In the genomic region with DNA sequence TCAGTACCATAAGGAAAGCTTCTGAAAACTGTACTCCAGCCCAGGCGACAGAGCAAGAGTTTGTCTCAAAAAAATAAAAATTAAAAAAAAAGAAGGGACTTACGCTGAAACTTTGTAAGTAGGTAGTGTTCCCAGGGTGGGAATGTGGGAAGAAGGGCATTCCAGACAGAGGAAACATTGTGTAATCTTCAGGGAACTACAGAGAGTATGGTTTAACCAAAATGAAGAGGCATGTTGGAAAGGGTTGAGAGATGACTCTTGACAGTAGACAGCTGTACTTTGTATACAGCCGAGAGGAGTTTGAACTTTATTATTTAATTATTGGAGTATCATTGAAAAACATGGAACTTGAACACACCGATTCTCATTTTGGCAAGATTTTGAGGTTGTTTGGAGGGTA, we compare ENCODE assay signal across 1 cellular context.
TF ChIP-seq lines count a peak whose summit lies in the region.

No MANE protein-coding gene starts in this region.

TF ChIP-seq in HepG2, 621 proteins besides CTCF, POLR2A, EP300 and RAD21:
- TF ChIP-seq, protein P1, sequence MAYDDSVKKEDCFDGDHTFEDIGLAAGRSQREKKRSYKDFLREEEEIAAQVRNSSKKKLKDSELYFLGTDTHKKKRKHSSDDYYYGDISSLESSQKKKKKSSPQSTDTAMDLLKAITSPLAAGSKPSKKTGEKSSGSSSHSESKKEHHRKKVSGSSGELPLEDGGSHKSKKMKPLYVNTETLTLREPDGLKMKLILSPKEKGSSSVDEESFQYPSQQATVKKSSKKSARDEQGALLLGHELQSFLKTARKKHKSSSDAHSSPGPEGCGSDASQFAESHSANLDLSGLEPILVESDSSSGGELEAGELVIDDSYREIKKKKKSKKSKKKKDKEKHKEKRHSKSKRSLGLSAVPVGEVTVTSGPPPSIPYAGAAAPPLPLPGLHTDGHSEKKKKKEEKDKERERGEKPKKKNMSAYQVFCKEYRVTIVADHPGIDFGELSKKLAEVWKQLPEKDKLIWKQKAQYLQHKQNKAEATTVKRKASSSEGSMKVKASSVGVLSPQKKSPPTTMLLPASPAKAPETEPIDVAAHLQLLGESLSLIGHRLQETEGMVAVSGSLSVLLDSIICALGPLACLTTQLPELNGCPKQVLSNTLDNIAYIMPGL (CRISPR knock-in tag; IDR thresholded peaks at IDR 0.05; ENCODE audit: borderline replicate concordance in 1 of 2, low read depth in 1 of 2) = no peak
- TF ChIP-seq ZNF30 (CRISPR knock-in tag; IDR thresholded peaks at IDR 0.05) = no peak
- TF ChIP-seq, protein P2, sequence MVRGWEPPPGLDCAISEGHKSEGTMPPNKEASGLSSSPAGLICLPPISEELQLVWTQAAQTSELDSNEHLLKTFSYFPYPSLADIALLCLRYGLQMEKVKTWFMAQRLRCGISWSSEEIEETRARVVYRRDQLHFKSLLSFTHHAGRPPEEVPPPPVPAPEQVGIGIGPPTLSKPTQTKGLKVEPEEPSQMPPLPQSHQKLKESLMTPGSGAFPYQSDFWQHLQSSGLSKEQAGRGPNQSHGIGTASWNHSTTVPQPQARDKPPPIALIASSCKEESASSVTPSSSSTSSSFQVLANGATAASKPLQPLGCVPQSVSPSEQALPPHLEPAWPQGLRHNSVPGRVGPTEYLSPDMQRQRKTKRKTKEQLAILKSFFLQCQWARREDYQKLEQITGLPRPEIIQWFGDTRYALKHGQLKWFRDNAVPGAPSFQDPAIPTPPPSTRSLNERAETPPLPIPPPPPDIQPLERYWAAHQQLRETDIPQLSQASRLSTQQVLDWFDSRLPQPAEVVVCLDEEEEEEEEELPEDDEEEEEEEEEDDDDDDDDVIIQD (CRISPR knock-in tag; IDR thresholded peaks at IDR 0.05; ENCODE audit: low read depth) = no peak
- no peak for TF ChIP-seq ZSCAN30 (CRISPR knock-in tag; IDR thresholded peaks at IDR 0.05)
- no peak for TF ChIP-seq PHB2 (IDR thresholded peaks at IDR 0.05; ENCODE audit: partially characterized antibody)
- TF ChIP-seq HNRNPLL (IDR thresholded peaks at IDR 0.05; ENCODE audit: low read depth, low read length, poor library complexity, severe bottlenecking) = no peak
- TF ChIP-seq HIVEP1 (CRISPR knock-in tag; IDR thresholded peaks at IDR 0.05) = no peak
- TF ChIP-seq, protein P3, sequence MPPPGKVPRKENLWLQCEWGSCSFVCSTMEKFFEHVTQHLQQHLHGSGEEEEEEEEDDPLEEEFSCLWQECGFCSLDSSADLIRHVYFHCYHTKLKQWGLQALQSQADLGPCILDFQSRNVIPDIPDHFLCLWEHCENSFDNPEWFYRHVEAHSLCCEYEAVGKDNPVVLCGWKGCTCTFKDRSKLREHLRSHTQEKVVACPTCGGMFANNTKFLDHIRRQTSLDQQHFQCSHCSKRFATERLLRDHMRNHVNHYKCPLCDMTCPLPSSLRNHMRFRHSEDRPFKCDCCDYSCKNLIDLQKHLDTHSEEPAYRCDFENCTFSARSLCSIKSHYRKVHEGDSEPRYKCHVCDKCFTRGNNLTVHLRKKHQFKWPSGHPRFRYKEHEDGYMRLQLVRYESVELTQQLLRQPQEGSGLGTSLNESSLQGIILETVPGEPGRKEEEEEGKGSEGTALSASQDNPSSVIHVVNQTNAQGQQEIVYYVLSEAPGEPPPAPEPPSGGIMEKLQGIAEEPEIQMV (CRISPR knock-in tag; IDR thresholded peaks at IDR 0.05; ENCODE audit: low read depth) = no peak
- TF ChIP-seq, protein P4, sequence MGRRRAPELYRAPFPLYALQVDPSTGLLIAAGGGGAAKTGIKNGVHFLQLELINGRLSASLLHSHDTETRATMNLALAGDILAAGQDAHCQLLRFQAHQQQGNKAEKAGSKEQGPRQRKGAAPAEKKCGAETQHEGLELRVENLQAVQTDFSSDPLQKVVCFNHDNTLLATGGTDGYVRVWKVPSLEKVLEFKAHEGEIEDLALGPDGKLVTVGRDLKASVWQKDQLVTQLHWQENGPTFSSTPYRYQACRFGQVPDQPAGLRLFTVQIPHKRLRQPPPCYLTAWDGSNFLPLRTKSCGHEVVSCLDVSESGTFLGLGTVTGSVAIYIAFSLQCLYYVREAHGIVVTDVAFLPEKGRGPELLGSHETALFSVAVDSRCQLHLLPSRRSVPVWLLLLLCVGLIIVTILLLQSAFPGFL (CRISPR knock-in tag; IDR thresholded peaks at IDR 0.05) = no peak
- no peak for TF ChIP-seq SPEN (CRISPR knock-in tag; IDR thresholded peaks at IDR 0.05; ENCODE audit: low read depth)
- TF ChIP-seq, protein P5, sequence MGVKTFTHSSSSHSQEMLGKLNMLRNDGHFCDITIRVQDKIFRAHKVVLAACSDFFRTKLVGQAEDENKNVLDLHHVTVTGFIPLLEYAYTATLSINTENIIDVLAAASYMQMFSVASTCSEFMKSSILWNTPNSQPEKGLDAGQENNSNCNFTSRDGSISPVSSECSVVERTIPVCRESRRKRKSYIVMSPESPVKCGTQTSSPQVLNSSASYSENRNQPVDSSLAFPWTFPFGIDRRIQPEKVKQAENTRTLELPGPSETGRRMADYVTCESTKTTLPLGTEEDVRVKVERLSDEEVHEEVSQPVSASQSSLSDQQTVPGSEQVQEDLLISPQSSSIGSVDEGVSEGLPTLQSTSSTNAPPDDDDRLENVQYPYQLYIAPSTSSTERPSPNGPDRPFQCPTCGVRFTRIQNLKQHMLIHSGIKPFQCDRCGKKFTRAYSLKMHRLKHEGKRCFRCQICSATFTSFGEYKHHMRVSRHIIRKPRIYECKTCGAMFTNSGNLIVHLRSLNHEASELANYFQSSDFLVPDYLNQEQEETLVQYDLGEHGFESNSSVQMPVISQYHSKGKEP (CRISPR knock-in tag; IDR thresholded peaks at IDR 0.05) = no peak
- TF ChIP-seq TRIM24 (CRISPR knock-in tag; IDR thresholded peaks at IDR 0.05) = no peak
- TF ChIP-seq, protein P6, sequence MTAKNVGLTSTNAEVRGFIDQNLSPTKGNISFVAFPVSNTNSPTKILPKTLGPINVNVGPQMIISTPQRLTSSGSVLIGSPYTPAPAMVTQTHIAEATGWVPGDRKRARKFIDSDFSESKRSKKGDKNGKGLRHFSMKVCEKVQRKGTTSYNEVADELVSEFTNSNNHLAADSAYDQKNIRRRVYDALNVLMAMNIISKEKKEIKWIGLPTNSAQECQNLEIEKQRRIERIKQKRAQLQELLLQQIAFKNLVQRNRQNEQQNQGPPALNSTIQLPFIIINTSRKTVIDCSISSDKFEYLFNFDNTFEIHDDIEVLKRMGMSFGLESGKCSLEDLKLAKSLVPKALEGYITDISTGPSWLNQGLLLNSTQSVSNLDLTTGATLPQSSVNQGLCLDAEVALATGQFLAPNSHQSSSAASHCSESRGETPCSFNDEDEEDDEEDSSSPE (CRISPR knock-in tag; IDR thresholded peaks at IDR 0.05) = no peak
- no peak for TF ChIP-seq NR2C2 (CRISPR knock-in tag; IDR thresholded peaks at IDR 0.05; ENCODE audit: borderline replicate concordance)
- no peak for TF ChIP-seq SAFB2 (CRISPR knock-in tag; IDR thresholded peaks at IDR 0.05; ENCODE audit: borderline replicate concordance, low read depth)
- TF ChIP-seq RBM22 (optimal IDR thresholded peaks at IDR 0.05; ENCODE audit: low read length) = no peak
- TF ChIP-seq, protein P7, sequence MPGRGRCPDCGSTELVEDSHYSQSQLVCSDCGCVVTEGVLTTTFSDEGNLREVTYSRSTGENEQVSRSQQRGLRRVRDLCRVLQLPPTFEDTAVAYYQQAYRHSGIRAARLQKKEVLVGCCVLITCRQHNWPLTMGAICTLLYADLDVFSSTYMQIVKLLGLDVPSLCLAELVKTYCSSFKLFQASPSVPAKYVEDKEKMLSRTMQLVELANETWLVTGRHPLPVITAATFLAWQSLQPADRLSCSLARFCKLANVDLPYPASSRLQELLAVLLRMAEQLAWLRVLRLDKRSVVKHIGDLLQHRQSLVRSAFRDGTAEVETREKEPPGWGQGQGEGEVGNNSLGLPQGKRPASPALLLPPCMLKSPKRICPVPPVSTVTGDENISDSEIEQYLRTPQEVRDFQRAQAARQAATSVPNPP (CRISPR knock-in tag; IDR thresholded peaks at IDR 0.05) = no peak
- no peak for TF ChIP-seq DPF2 (CRISPR knock-in tag; IDR thresholded peaks at IDR 0.05; ENCODE audit: borderline replicate concordance, low read depth)
- no peak for TF ChIP-seq ZNF33B (CRISPR knock-in tag; IDR thresholded peaks at IDR 0.05)
- TF ChIP-seq ZNF788 (CRISPR knock-in tag; IDR thresholded peaks at IDR 0.05; ENCODE audit: borderline replicate concordance) = no peak
TF ChIP-seq in HepG2: peak in this region for 0.
